ENCODE assay signal across 18 cellular contexts in genomic region chr17:16466407-16466806, GRCh38. TPM values are rescaled to one million over a fixed set of nuclear protein-coding genes. Genes with fewer than 3 reads are reported as not detected.
A peak's percentile ranks its signal among the peaks of the same experiment; 100 is the strongest.
DNase-seq lines count a peak whose midpoint lies in the region; ATAC-seq and TF ChIP-seq lines count a peak whose summit lies in the region.
"Had no signal": no experiment of that assay in that cellular context is flagged by ENCODE, and none has a peak within 500 bp of the region (broad histone marks: within the 10 kb centered on the region; RNA-seq: fewer than 3 reads in every experiment).

No MANE protein-coding gene starts in this region.

- peaks cover 8% of the 10 kb centered on the region; the same call in 1 of the 2 replicates for H3K36me3 Mint-ChIP-seq in WTC11
- H3K36me3 Mint-ChIP-seq in natural killer cell treated with Interleukin-12 subunit alpha and Interleukin-12 subunit beta and Interleukin-15 and Interleukin-18, amount 100 ng/mL, for 72 hours, result no peaks in the 10 kb centered on the region

- no peak overlapping the region for H3K4me3 ChIP-seq in spleen
- H3K4me3 ChIP-seq: A549; BLaER1 treated with 17β-estradiol and CSF1 and Interleukin-3, amounts not matched to agents 10 nM and 100 nM; HAP-1 had no signal

- WGBS in spleen, 5 donors, result 67 to 88% (median 76%) methylated on average over 9 of the region's 9 CpGs

- intact Hi-C loops in left colon (cut with DNase I, micrococcal nuclease) (no loop called here), spleen (cut with DNase I; ENCODE audit: low total_unique reads) (no loop called here)

- no peaks in the 10 kb centered on the region for H3K27me3 ChIP-seq in spleen (replicated peaks in 1 of 7)
- H3K27me3 ChIP-seq: BLaER1 treated with 17β-estradiol and CSF1 and Interleukin-3, amounts not matched to agents 10 nM and 100 nM had no signal

- DNase-seq in HT-29 (ENCODE audit: low spot score) (peak; percentile 29), WTC11 (ENCODE audit: low spot score) (no peak), left colon (peak in 1 of 2 donors; percentile 71), spleen (no peak)
- no peak for DNase-seq in activated CD8-positive, alpha-beta memory T cell treated with anti-CD3 and anti-CD28 coated beads, Interleukin-2, amount 50 U/mL, for 4 hours
- no peak for DNase-seq in natural killer cell treated with Interleukin-12 subunit alpha and Interleukin-12 subunit beta and Interleukin-15 and Interleukin-18, amount 100 ng/mL, for 72 hours (ENCODE audit: low spot score)
- DNase-seq: CD8-positive, alpha-beta memory T cell; GDM1; NCI-H187 treated with DMSO at 0.1 percent for 48 hours; NCI-H446 treated with DMSO at 0.1 percent for 48 hours; NK-92 treated with Interleukin-12 subunit alpha and Interleukin-12 subunit beta, amount 100 ng/mL, for 24 hours had no signal

- H3K27ac Mint-ChIP-seq in WTC11, result 0 out of 2 replicates have a peak overlapping the region, but pooled peaks have one; percentile 1
- H3K27ac Mint-ChIP-seq in natural killer cell treated with Interleukin-12 subunit alpha and Interleukin-12 subunit beta and Interleukin-15 and Interleukin-18, amount 100 ng/mL, for 72 hours, result no peak overlapping the region
- H3K27ac Mint-ChIP-seq: IgD-negative memory B cell had no signal

- peaks cover 0 to 16% (median 3%) of the 10 kb centered on the region in 6 donors for H3K36me3 ChIP-seq in spleen

- ATAC-seq in WTC11, result no peak
- peak; percentile 44 for ATAC-seq in left colon
- ATAC-seq in GM18511 (IDR thresholded peaks at IDR 0.05; ENCODE audit: unreplicated experiment), result no peak
- no peak for ATAC-seq in natural killer cell treated with Interleukin-12 subunit alpha and Interleukin-12 subunit beta and Interleukin-15 and Interleukin-18, amount 100 ng/mL, for 72 hours
- ATAC-seq: A549 had no signal

- H3K27ac ChIP-seq in spleen, result peak overlapping the region in 6 of 8 donors; percentile 65 to 81 (median 79)
- H3K27ac ChIP-seq: A549; BLaER1 treated with 17β-estradiol and CSF1 and Interleukin-3, amounts not matched to agents 10 nM and 100 nM had no signal

- H3K4me1 Mint-ChIP-seq in WTC11, result peaks cover 51% of the 10 kb centered on the region
- no peaks in the 10 kb centered on the region for H3K4me1 Mint-ChIP-seq in natural killer cell treated with Interleukin-12 subunit alpha and Interleukin-12 subunit beta and Interleukin-15 and Interleukin-18, amount 100 ng/mL, for 72 hours (ENCODE audit: low read depth in 2 of 2)
- H3K4me1 Mint-ChIP-seq: CD8-positive, alpha-beta memory T cell; IgD-negative memory B cell had no signal

- CTCF ChIA-PET in WTC11 (lab: Charles Lee), result interaction anchor here (1.2 to 7.6 kb wide), 3 partner anchors 55 to 59 kb away, joined by 5 to 56 read pairs (median 7); no protein-coding TSS in a partner anchor

- no peaks in the 10 kb centered on the region for H3K9me3 Mint-ChIP-seq in WTC11
- H3K9me3 Mint-ChIP-seq in natural killer cell treated with Interleukin-12 subunit alpha and Interleukin-12 subunit beta and Interleukin-15 and Interleukin-18, amount 100 ng/mL, for 72 hours, result no peaks in the 10 kb centered on the region
- H3K9me3 Mint-ChIP-seq: CD8-positive, alpha-beta memory T cell; IgD-negative memory B cell had no signal

- no peak overlapping the region for H3K4me3 Mint-ChIP-seq in WTC11
- H3K4me3 Mint-ChIP-seq in natural killer cell treated with Interleukin-12 subunit alpha and Interleukin-12 subunit beta and Interleukin-15 and Interleukin-18, amount 100 ng/mL, for 72 hours, result no peak overlapping the region
- H3K4me3 Mint-ChIP-seq: IgD-negative memory B cell had no signal

- H3K4me1 ChIP-seq in spleen, result peaks cover 11 to 91% (median 61%) of the 10 kb centered on the region in 6 donors
- H3K4me1 ChIP-seq: HAP-1 had no signal

- no peaks in the 10 kb centered on the region for H3K9me3 ChIP-seq in spleen
- H3K9me3 ChIP-seq: A549; BLaER1 treated with 17β-estradiol and CSF1 and Interleukin-3, amounts not matched to agents 10 nM and 100 nM; HAP-1 had no signal

- POLR2A ChIA-PET in WTC11 (lab: Charles Lee), result interaction anchor here (0.5 to 1.2 kb wide), 2 partner anchors 15 to 165 kb away, joined by 3 to 6 read pairs; no protein-coding TSS in a partner anchor

- TF ChIP-seq CTCF in WTC11 (IDR thresholded peaks at IDR 0.05) (no peak), spleen (IDR thresholded peaks at IDR 0.05 in 8 of 11, conservative IDR thresholded peaks at IDR 0.05 in 3 of 11) (no peak)

- no peak for TF ChIP-seq POLR2A in spleen (IDR thresholded peaks at IDR 0.05)

- no peaks in the 10 kb centered on the region for H3K27me3 Mint-ChIP-seq in WTC11 (ENCODE audit: low read depth)
- H3K27me3 Mint-ChIP-seq in natural killer cell treated with Interleukin-12 subunit alpha and Interleukin-12 subunit beta and Interleukin-15 and Interleukin-18, amount 100 ng/mL, for 72 hours, result no peaks in the 10 kb centered on the region
- H3K27me3 Mint-ChIP-seq: CD8-positive, alpha-beta memory T cell; IgD-negative memory B cell had no signal

TF ChIP-seq in WTC11, 78 proteins besides CTCF, POLR2A, EP300 and RAD21:
- no peak for TF ChIP-seq CREM (CRISPR knock-in tag; IDR thresholded peaks at IDR 0.05)
- TF ChIP-seq, protein P1, sequence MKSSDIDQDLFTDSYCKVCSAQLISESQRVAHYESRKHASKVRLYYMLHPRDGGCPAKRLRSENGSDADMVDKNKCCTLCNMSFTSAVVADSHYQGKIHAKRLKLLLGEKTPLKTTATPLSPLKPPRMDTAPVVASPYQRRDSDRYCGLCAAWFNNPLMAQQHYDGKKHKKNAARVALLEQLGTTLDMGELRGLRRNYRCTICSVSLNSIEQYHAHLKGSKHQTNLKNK (CRISPR knock-in tag; IDR thresholded peaks at IDR 0.05), result no peak

RNA-seq across cellular contexts. Expression of gene LRRC75A, which starts 25.6 kb away (rescaled TPM):
- 8.0 and 12.3 TPM in 2 replicates for total RNA-seq in HT-29 (2014; rRNA removed; shearing (Covaris generic))
- total RNA-seq in WTC11 (2021), result 13.7 to 22.9 TPM (median 14.7 TPM) in 3 replicates
- total RNA-seq in left colon, result 10 to 100 TPM; 62.3 to 75.3 TPM
- 10 to 100 TPM; 12.1 to 26.4 (median 22.3) TPM for total RNA-seq in spleen
- polyA plus RNA-seq in spleen, result 10 to 100 TPM in 1 of 3 donors, 1 to 10 TPM in 2; 4.2 to 10.5 (median 4.8) TPM
- 1 to 10 TPM; 1.9 to 2.6 TPM for total RNA-seq in natural killer cell treated with Interleukin-12 subunit alpha and Interleukin-12 subunit beta and Interleukin-15 and Interleukin-18, amount 100 ng/mL, for 72 hours
- total RNA-seq: HT1080, OCI-LY7 had no signal

RNA-seq across cellular contexts. Expression of gene TRPV2, which starts 51.0 kb away (rescaled TPM):
- total RNA-seq in HT-29 (2014; rRNA removed; shearing (Covaris generic)), result not detected in 2 replicates
- total RNA-seq in WTC11 (2021) (3.5 to 4.9 TPM (median 4.3 TPM) in 3 replicates), left colon (1 to 10 TPM; 4.4 to 9.2 TPM), spleen (10 to 100 TPM; 44.8 to 85.7 (median 50.2) TPM)
- 10 to 100 TPM; 37.0 to 61.3 (median 55.0) TPM for polyA plus RNA-seq in spleen
- 100 to 1,000 TPM in 1 of 2 donors, 10 to 100 TPM in 1; 83.8 to 125 TPM for total RNA-seq in natural killer cell treated with Interleukin-12 subunit alpha and Interleukin-12 subunit beta and Interleukin-15 and Interleukin-18, amount 100 ng/mL, for 72 hours
